Comparison of ENCODE assay signal across 1 cellular context in the genomic region with DNA sequence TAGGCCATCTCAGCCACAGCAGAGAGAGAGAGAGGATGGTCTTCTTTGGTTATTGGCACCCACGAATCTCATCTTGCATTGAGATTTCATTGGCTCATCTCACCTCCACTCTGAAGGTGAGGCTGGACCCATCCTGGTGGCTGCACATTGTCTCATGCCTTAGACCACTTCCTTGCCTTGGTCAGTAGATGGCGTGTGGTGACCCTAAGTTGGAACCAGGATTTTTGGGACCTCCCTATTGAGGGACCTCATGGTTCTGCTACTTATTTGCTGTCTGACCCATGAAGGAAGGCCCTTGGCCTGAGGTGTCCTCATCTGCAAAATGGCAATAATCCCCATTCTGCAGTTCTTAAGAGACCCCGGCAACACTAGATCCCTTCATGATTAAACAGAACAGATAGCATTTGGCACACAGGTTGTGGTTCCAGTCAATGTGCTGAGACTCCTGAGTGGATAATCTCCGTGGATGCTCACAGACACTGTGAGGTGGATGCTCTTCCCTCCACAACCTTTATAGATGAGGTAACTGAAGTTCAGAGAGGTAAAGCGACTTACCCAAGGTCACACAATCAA.
TF ChIP-seq lines count a peak whose summit lies in the region.

No MANE protein-coding gene starts in this region.

TF ChIP-seq in HepG2, 621 proteins besides CTCF, POLR2A, EP300 and RAD21 (continued from another document):
- TF ChIP-seq HINFP (CRISPR knock-in tag; IDR thresholded peaks at IDR 0.05; ENCODE audit: low read depth) (0 out of 2 replicates have a peak, but pooled peaks have one; percentile 46), KAT8 (CRISPR knock-in tag; IDR thresholded peaks at IDR 0.05) (no peak), HNRNPLL (IDR thresholded peaks at IDR 0.05; ENCODE audit: low read depth, low read length, poor library complexity, severe bottlenecking) (no peak), RXRA (CRISPR knock-in tag; IDR thresholded peaks at IDR 0.05) (no peak), ZNF333 (CRISPR knock-in tag; IDR thresholded peaks at IDR 0.05; ENCODE audit: borderline replicate concordance) (no peak), FOXO1 (CRISPR knock-in tag; IDR thresholded peaks at IDR 0.05) (peak; percentile 31; the same call in 1 of the 2 replicates), ZFP37 (CRISPR knock-in tag; IDR thresholded peaks at IDR 0.05; ENCODE audit: borderline replicate concordance) (no peak), E2F2 (CRISPR knock-in tag; IDR thresholded peaks at IDR 0.05; ENCODE audit: borderline replicate concordance) (no peak), XRCC5 (optimal IDR thresholded peaks at IDR 0.05; ENCODE audit: low read length) (peak; percentile 52), ZSCAN9 (CRISPR knock-in tag; IDR thresholded peaks at IDR 0.05; ENCODE audit: borderline replicate concordance) (no peak), NFIB (CRISPR knock-in tag; IDR thresholded peaks at IDR 0.05; ENCODE audit: borderline replicate concordance) (0 out of 2 replicates have a peak, but pooled peaks have one; percentile 27), KAT7 (CRISPR knock-in tag; IDR thresholded peaks at IDR 0.05; ENCODE audit: borderline replicate concordance) (no peak), KLF9 (CRISPR knock-in tag; IDR thresholded peaks at IDR 0.05; ENCODE audit: low read depth) (no peak), POGZ (CRISPR knock-in tag; IDR thresholded peaks at IDR 0.05) (no peak), RELA (CRISPR knock-in tag; IDR thresholded peaks at IDR 0.05) (no peak), ZNF251 (CRISPR knock-in tag; IDR thresholded peaks at IDR 0.05) (peak; percentile 10; the same call in 1 of the 2 replicates), ZNF782 (CRISPR knock-in tag; IDR thresholded peaks at IDR 0.05; ENCODE audit: borderline replicate concordance) (peak; percentile 59; the same call in 1 of the 2 replicates), SIX4 (CRISPR knock-in tag; IDR thresholded peaks at IDR 0.05) (no peak), ZNF281 (CRISPR knock-in tag; IDR thresholded peaks at IDR 0.05; ENCODE audit: borderline replicate concordance) (no peak), ARNTL (CRISPR knock-in tag; IDR thresholded peaks at IDR 0.05) (0 out of 2 replicates have a peak, but pooled peaks have one; percentile 23), NKX3-1 (CRISPR knock-in tag; IDR thresholded peaks at IDR 0.05) (no peak), MIER2 (CRISPR knock-in tag; IDR thresholded peaks at IDR 0.05) (no peak), HNF1A (IDR thresholded peaks at IDR 0.05; ENCODE audit: low read depth) (no peak), HNF1A (CRISPR knock-in tag; IDR thresholded peaks at IDR 0.05; ENCODE audit: borderline replicate concordance) (0 out of 2 replicates have a peak, but pooled peaks have one; percentile 39), TAF15 (IDR thresholded peaks at IDR 0.05; ENCODE audit: low read depth, low read length, poor library complexity, severe bottlenecking) (no peak), ZNF235 (CRISPR knock-in tag; IDR thresholded peaks at IDR 0.05; ENCODE audit: borderline replicate concordance) (no peak), KDM5B (CRISPR knock-in tag; IDR thresholded peaks at IDR 0.05; ENCODE audit: borderline replicate concordance) (no peak), TCF7L2 (IDR thresholded peaks at IDR 0.05; ENCODE audit: low read depth, low read length) (no peak), AKAP8 (CRISPR knock-in tag; IDR thresholded peaks at IDR 0.05) (no peak), SP1 (IDR thresholded peaks at IDR 0.05) (no peak), SP1 (CRISPR knock-in tag; IDR thresholded peaks at IDR 0.05) (peak; percentile 12; the same call in 1 of the 2 replicates), ZNF788 (CRISPR knock-in tag; IDR thresholded peaks at IDR 0.05; ENCODE audit: borderline replicate concordance) (no peak), GABPA (IDR thresholded peaks at IDR 0.05; ENCODE audit: low read depth, low read length) (no peak), GABPA (CRISPR knock-in tag; IDR thresholded peaks at IDR 0.05; ENCODE audit: low read depth) (no peak), ATF7-NPFF (CRISPR knock-in tag; IDR thresholded peaks at IDR 0.05; ENCODE audit: low read depth) (no peak)
- TF ChIP-seq, protein P1, sequence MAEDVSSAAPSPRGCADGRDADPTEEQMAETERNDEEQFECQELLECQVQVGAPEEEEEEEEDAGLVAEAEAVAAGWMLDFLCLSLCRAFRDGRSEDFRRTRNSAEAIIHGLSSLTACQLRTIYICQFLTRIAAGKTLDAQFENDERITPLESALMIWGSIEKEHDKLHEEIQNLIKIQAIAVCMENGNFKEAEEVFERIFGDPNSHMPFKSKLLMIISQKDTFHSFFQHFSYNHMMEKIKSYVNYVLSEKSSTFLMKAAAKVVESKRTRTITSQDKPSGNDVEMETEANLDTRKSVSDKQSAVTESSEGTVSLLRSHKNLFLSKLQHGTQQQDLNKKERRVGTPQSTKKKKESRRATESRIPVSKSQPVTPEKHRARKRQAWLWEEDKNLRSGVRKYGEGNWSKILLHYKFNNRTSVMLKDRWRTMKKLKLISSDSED (CRISPR knock-in tag; IDR thresholded peaks at IDR 0.05) = no peak
- TF ChIP-seq, protein P2, sequence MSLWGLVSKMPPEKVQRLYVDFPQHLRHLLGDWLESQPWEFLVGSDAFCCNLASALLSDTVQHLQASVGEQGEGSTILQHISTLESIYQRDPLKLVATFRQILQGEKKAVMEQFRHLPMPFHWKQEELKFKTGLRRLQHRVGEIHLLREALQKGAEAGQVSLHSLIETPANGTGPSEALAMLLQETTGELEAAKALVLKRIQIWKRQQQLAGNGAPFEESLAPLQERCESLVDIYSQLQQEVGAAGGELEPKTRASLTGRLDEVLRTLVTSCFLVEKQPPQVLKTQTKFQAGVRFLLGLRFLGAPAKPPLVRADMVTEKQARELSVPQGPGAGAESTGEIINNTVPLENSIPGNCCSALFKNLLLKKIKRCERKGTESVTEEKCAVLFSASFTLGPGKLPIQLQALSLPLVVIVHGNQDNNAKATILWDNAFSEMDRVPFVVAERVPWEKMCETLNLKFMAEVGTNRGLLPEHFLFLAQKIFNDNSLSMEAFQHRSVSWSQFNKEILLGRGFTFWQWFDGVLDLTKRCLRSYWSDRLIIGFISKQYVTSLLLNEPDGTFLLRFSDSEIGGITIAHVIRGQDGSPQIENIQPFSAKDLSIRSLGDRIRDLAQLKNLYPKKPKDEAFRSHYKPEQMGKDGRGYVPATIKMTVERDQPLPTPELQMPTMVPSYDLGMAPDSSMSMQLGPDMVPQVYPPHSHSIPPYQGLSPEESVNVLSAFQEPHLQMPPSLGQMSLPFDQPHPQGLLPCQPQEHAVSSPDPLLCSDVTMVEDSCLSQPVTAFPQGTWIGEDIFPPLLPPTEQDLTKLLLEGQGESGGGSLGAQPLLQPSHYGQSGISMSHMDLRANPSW (CRISPR knock-in tag; IDR thresholded peaks at IDR 0.05; ENCODE audit: borderline replicate concordance) = no peak
- TF ChIP-seq, protein P3, sequence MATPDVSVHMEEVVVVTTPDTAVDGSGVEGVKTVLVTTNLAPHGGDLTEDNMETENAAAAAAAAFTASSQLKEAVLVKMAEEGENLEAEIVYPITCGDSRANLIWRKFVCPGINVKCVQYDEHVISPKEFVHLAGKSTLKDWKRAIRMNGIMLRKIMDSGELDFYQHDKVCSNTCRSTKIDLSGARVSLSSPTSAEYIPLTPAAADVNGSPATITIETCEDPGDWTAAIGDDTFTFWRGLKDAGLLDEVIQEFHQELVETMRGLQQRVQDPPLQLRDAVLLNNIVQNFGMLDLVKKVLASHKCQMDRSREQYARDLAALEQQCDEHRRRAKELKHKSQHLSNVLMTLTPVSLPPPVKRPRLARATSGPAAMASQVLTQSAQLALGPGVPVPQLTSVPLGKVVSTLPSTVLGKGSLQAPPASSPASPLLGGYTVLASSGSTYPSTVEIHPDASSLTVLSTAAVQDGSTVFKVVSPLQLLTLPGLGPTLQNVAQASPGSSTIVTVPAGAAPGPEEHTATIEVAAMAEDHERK (CRISPR knock-in tag; IDR thresholded peaks at IDR 0.05; ENCODE audit: low read depth) = no peak
- TF ChIP-seq, protein P4, sequence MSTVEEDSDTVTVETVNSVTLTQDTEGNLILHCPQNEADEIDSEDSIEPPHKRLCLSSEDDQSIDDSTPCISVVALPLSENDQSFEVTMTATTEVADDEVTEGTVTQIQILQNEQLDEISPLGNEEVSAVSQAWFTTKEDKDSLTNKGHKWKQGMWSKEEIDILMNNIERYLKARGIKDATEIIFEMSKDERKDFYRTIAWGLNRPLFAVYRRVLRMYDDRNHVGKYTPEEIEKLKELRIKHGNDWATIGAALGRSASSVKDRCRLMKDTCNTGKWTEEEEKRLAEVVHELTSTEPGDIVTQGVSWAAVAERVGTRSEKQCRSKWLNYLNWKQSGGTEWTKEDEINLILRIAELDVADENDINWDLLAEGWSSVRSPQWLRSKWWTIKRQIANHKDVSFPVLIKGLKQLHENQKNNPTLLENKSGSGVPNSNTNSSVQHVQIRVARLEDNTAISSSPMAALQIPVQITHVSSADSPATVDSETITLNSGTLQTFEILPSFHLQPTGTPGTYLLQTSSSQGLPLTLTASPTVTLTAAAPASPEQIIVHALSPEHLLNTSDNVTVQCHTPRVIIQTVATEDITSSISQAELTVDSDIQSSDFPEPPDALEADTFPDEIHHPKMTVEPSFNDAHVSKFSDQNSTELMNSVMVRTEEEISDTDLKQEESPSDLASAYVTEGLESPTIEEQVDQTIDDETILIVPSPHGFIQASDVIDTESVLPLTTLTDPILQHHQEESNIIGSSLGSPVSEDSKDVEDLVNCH (CRISPR knock-in tag; IDR thresholded peaks at IDR 0.05) = no peak
